30 cellular contexts compared by ENCODE assay signal in genomic region chr9:103355000-103355399, GRCh38.
"Had no signal": no experiment of that assay in that cellular context is flagged by ENCODE, and none has a peak within 500 bp of the region (broad histone marks: within the 10 kb centered on the region; RNA-seq: fewer than 3 reads in every experiment).

No MANE protein-coding gene starts in this region.

- H3K27ac ChIP-seq: brain microvascular endothelial cell, coronary artery, dorsolateral prefrontal cortex had no signal

- ATAC-seq: activated T-cell treated with anti-CD3 and anti-CD28 coated beads, Interleukin-2, amount 50 U/mL, for 4 hours; activated T-helper 17 cell treated with anti-CD3 and anti-CD28 coated beads, Interleukin-2, amount 50 U/mL, for 72 hours; esophagus mucosa had no signal

- H3K27me3 ChIP-seq: brain microvascular endothelial cell, dorsolateral prefrontal cortex had no signal

- H3K27ac Mint-ChIP-seq: activated CD4-positive, alpha-beta memory T cell treated with anti-CD3 and anti-CD28 coated beads, Interleukin-2, amount 10 ng/mL, durations not matched to agents 7 days and 5 days; activated CD4-positive, alpha-beta T cell treated with anti-CD3 and anti-CD28 coated beads, Interleukin-2, amount 10 ng/mL, durations not matched to agents 7 days and 5 days; activated naive CD8-positive, alpha-beta T cell; activated T-helper 17 cell treated with anti-CD3 and anti-CD28 coated beads, Interleukin-2, amount 50 U/mL, for 72 hours; dendritic cell treated with granulocyte-macrophage colony-stimulating factor and Interleukin-4, amounts not matched to agents 40 ng/mL and 50 ng/mL, for 4 days; endodermal cell had no signal

- DNase-seq: activated CD4-positive, alpha-beta memory T cell treated with anti-CD3 and anti-CD28 coated beads, Interleukin-2, amount 10 ng/mL, durations not matched to agents 7 days and 5 days; activated CD4-positive, alpha-beta T cell treated with anti-CD3 and anti-CD28 coated beads for 1 hour; activated CD4-positive, alpha-beta T cell treated with anti-CD3 and anti-CD28 coated beads for 4 hours; activated CD4-positive, alpha-beta T cell treated with anti-CD3 and anti-CD28 coated beads, Interleukin-2, amount 10 ng/mL, durations not matched to agents 7 days and 5 days; activated CD4-positive, alpha-beta T cell treated with anti-CD3 and anti-CD28 coated beads, Interleukin-2, amount 50 U/mL, for 4 hours; activated CD8-positive, alpha-beta memory T cell treated with anti-CD3 and anti-CD28 coated beads, Interleukin-2, amount 50 U/mL, for 48 hours; activated effector memory CD4-positive, alpha-beta T cell treated with Interleukin-2 at 50 U/mL for 16 hours; activated gamma-delta T cell treated with Interleukin-2 at 50 U/mL for 16 hours; activated naive CD4-positive, alpha-beta T cell treated with anti-CD3 and anti-CD28 coated beads, Interleukin-2, amount 50 U/mL, for 16 hours; activated naive CD4-positive, alpha-beta T cell treated with Interleukin-2 at 50 U/mL for 16 hours; activated T-cell treated with anti-CD3 and anti-CD28 coated beads for 4 hours; activated T-cell treated with anti-CD3 and anti-CD28 coated beads, Interleukin-2, amount 50 U/mL, for 4 hours; amniotic stem cell; anterior cingulate cortex; brain microvascular endothelial cell; dorsolateral prefrontal cortex; effector memory CD4-positive, alpha-beta T cell; endodermal cell; foreskin fibroblast; head of caudate nucleus; hippocampal formation had no signal

- H3K27me3 Mint-ChIP-seq: activated CD4-positive, alpha-beta memory T cell treated with anti-CD3 and anti-CD28 coated beads, Interleukin-2, amount 10 ng/mL, durations not matched to agents 7 days and 5 days; activated CD4-positive, alpha-beta T cell treated with anti-CD3 and anti-CD28 coated beads, Interleukin-2, amount 10 ng/mL, durations not matched to agents 7 days and 5 days; activated naive CD8-positive, alpha-beta T cell; activated T-helper 17 cell treated with anti-CD3 and anti-CD28 coated beads, Interleukin-2, amount 50 U/mL, for 72 hours; central memory CD8-positive, alpha-beta T cell; dendritic cell treated with granulocyte-macrophage colony-stimulating factor and Interleukin-4, amounts not matched to agents 40 ng/mL and 50 ng/mL, for 4 days had no signal

- H3K36me3 Mint-ChIP-seq: activated naive CD8-positive, alpha-beta T cell had no signal

- H3K4me3 ChIP-seq: coronary artery, dorsolateral prefrontal cortex had no signal

- H3K4me3 Mint-ChIP-seq: activated CD4-positive, alpha-beta memory T cell treated with anti-CD3 and anti-CD28 coated beads, Interleukin-2, amount 10 ng/mL, durations not matched to agents 7 days and 5 days; activated CD4-positive, alpha-beta T cell treated with anti-CD3 and anti-CD28 coated beads, Interleukin-2, amount 10 ng/mL, durations not matched to agents 7 days and 5 days; activated naive CD8-positive, alpha-beta T cell; activated T-cell treated with anti-CD3 and anti-CD28 coated beads, Interleukin-2, amount 50 U/mL, for 4 hours; activated T-helper 17 cell treated with anti-CD3 and anti-CD28 coated beads, Interleukin-2, amount 50 U/mL, for 72 hours; central memory CD8-positive, alpha-beta T cell; dendritic cell treated with granulocyte-macrophage colony-stimulating factor and Interleukin-4, amounts not matched to agents 40 ng/mL and 50 ng/mL, for 4 days; endodermal cell had no signal

- H3K36me3 ChIP-seq: brain microvascular endothelial cell had no signal

- FAIRE-seq: astrocyte, bronchial epithelial cell, frontal cortex had no signal

- H3K4me1 Mint-ChIP-seq: activated CD4-positive, alpha-beta memory T cell treated with anti-CD3 and anti-CD28 coated beads, Interleukin-2, amount 10 ng/mL, durations not matched to agents 7 days and 5 days; activated CD4-positive, alpha-beta T cell treated with anti-CD3 and anti-CD28 coated beads, Interleukin-2, amount 10 ng/mL, durations not matched to agents 7 days and 5 days; activated T-helper 17 cell treated with anti-CD3 and anti-CD28 coated beads, Interleukin-2, amount 50 U/mL, for 72 hours; central memory CD8-positive, alpha-beta T cell had no signal
